Comparison of ENCODE assay signal across 9 cellular contexts in the genomic region with DNA sequence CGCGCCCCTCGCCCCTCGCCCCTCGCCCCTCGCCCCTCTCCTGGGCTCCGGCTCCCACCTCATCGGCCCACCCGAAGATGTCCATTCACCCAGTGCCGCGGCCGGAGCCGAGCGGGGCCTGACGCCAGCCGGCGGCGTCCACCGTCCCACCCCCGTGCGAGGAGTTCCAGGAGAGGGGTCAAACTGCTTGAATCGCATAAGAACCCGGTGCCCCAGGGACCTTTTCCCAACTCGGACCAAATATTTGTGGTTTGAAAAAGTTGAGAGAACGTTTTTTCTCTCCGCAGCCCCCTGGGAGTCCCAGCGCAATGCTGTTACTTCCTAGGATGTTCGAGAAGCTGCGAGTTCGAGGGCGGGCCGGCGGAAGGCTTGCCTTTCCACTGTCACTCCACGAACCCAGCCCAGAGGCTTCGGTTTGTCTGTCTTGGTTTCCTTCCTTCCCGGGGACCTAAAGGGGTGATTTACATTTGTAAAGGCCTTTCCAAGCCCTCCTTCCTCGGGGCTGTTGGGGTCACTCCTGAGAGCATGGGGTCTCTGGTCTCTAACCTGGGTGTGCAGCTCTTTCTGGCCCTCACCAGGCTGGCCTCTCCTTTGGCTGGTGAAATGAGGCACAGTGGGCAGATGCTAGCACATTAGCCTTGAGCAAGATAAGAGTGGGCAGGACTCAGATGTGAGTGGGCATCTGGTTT. TPM values are rescaled to one million over a fixed set of nuclear protein-coding genes. Genes with fewer than 3 reads are reported as not detected.
DNase-seq lines count a peak whose midpoint lies in the region; ATAC-seq, FAIRE-seq and TF ChIP-seq lines count a peak whose summit lies in the region.
"Had no signal": no experiment of that assay in that cellular context is flagged by ENCODE, and none has a peak within 500 bp of the region (broad histone marks: within the 10 kb centered on the region; RNA-seq: fewer than 3 reads in every experiment).

No MANE protein-coding gene starts in this region.

- H3K4me1 Mint-ChIP-seq in activated CD8-positive, alpha-beta memory T cell treated with anti-CD3 and anti-CD28 coated beads, Interleukin-2, amount 10 ng/mL, durations not matched to agents 7 days and 5 days: peaks cover 84% of the 10 kb centered on the region
- peaks cover 47% of the 10 kb centered on the region for H3K4me1 Mint-ChIP-seq in type B pancreatic cell (ENCODE audit: unreplicated experiment)

- H3K79me2 ChIP-seq in H1 (ENCODE audit: control insufficient read depth in 1 of 2, insufficient read depth in 2 of 2, low read length in 2 of 2): no peaks in the 10 kb centered on the region

- no peak for DNase-seq in activated CD8-positive, alpha-beta memory T cell treated with anti-CD3 and anti-CD28 coated beads, Interleukin-2, amount 10 ng/mL, durations not matched to agents 7 days and 5 days
- DNase-seq in activated CD8-positive, alpha-beta memory T cell treated with anti-CD3 and anti-CD28 coated beads for 24 hours: no peak
- DNase-seq in H1 (ENCODE audit: low read depth in 1 of 2, low spot score in 2 of 2): peak in 1 of 2 experiments; percentile 55
- DNase-seq in type B pancreatic cell (ENCODE audit: extremely low spot score, unreplicated experiment): no peak
- no peak for DNase-seq in DMS153 (lab: John Stamatoyannopoulos, UW)
- no peak for DNase-seq in NCI-H446 treated with DMSO at 0.1 percent for 48 hours (lab: John Stamatoyannopoulos, UW)
- no peak for DNase-seq in DMS 273 (lab: John Stamatoyannopoulos, UW; ENCODE audit: unreplicated experiment)
- DNase-seq: NCI-H1092 treated with DMSO at 0.1 percent for 48 hours had no signal

- H4K8ac ChIP-seq in H1 (ENCODE audit: extremely low read depth, insufficient read depth, low read length): no peak overlapping the region

- no peaks in the 10 kb centered on the region; the same call in 1 of the 2 replicates for H3K79me1 ChIP-seq in H1 (ENCODE audit: low read depth, low read length)

- H2BK15ac ChIP-seq in H1 (ENCODE audit: low read length): no peak overlapping the region

- H2BK12ac ChIP-seq in H1 (ENCODE audit: low read depth, low read length): no peak overlapping the region

- H3K9ac ChIP-seq in H1 (replicated peaks in 1 of 4; ENCODE audit: extremely low read depth in 1 of 4, low read depth in 3 of 4, low read length in 3 of 4) (no peak overlapping the region), muscle layer of colon (ENCODE audit: low read length) (no peak overlapping the region)

- H3K4me1 ChIP-seq in H1 (replicated peaks in 1 of 4; ENCODE audit: control insufficient read depth in 3 of 4, insufficient read depth in 4 of 4, low read length in 3 of 4): peaks cover 7 to 16% (median 14%) of the 10 kb centered on the region in 4 experiments; a peak in 6 of 7 replicates
- H3K4me1 ChIP-seq in muscle layer of colon (ENCODE audit: insufficient read depth, low read length): peaks cover 35% of the 10 kb centered on the region

- no peak overlapping the region for H2BK120ac ChIP-seq in H1 (replicated peaks; ENCODE audit: low read depth, low read length)

- peaks cover 2% of the 10 kb centered on the region; the same call in 1 of the 2 replicates for H3K23me2 ChIP-seq in H1 (ENCODE audit: low read depth, low read length)

- 7% methylated on average over 27 of the region's 37 CpGs; no CpG with 5 or more reads in 1 of the 2 experiments for WGBS in H1 (ENCODE audit: extremely low coverage in 1 of 2, insufficient coverage in 1 of 2, insufficient read length in 1 of 2, insufficient replicate concordance in 2 of 2, low coverage in 1 of 2, low lambda C conversion rate in 2 of 2, missing lambda C conversion rate in 1 of 2), 2 experiments

- CTCF ChIA-PET in activated CD8-positive, alpha-beta memory T cell treated with anti-CD3 and anti-CD28 coated beads, Interleukin-2, amount 10 ng/mL, durations not matched to agents 7 days and 5 days (lab: Charles Lee): interaction anchor here (1.2 to 3.5 kb wide), 3 partner anchors 24 to 81 kb away, joined by 3 to 20 read pairs (median 4); no protein-coding TSS in a partner anchor
- CTCF ChIA-PET in H1 (lab: Charles Lee; ENCODE audit: partially characterized antibody): interaction anchor here (0.9 to 2.2 kb wide), 10 partner anchors 15 to 373 kb away, joined by 3 to 11 read pairs (median 4); no protein-coding TSS in a partner anchor

- TF ChIP-seq CTCF in H1 (IDR thresholded peaks at IDR 0.05; ENCODE audit: control extremely low read depth in 1 of 3, insufficient read depth in 1 of 3, low read depth in 1 of 3, low read length in 3 of 3): no peak
- TF ChIP-seq CTCF in type B pancreatic cell (conservative IDR thresholded peaks at IDR 0.05): no peak

- peaks cover 8 to 22% of the 10 kb centered on the region in 2 experiments for H4K20me1 ChIP-seq in H1 (replicated peaks in 1 of 2; ENCODE audit: control insufficient read depth in 1 of 2, insufficient read depth in 2 of 2, low read length in 2 of 2)

- H3K14ac ChIP-seq in H1 (ENCODE audit: insufficient read length): no peak overlapping the region

- no peak overlapping the region for H3K56ac ChIP-seq in H1 (replicated peaks; ENCODE audit: insufficient read length, low read depth, low read length)

- peak overlapping the region; percentile 75 to 79 for H3K4me2 ChIP-seq in H1 (ENCODE audit: insufficient read depth in 1 of 2, low read depth in 2 of 2, low read length in 2 of 2)

- H3K27ac ChIP-seq in H1 (ENCODE audit: low read depth, low read length) (no peak overlapping the region), muscle layer of colon (ENCODE audit: low read depth, low read length) (peak overlapping the region; percentile 43)

- H3K4me3 Mint-ChIP-seq in activated CD8-positive, alpha-beta memory T cell treated with anti-CD3 and anti-CD28 coated beads, Interleukin-2, amount 10 ng/mL, durations not matched to agents 7 days and 5 days: peak overlapping the region; percentile 16
- peak overlapping the region; percentile 88 for H3K4me3 Mint-ChIP-seq in type B pancreatic cell

- no peak overlapping the region for H2BK20ac ChIP-seq in H1 (ENCODE audit: low read length)

- H3K27me3 ChIP-seq in H1 (replicated peaks in 1 of 4; ENCODE audit: control insufficient read depth in 3 of 4, extremely low read depth in 1 of 4, insufficient read depth in 3 of 4, low read length in 3 of 4) (peaks cover 17 to 87% (median 64%) of the 10 kb centered on the region in 4 experiments), muscle layer of colon (ENCODE audit: control insufficient read depth in 1 of 2, insufficient read depth in 2 of 2, low read length in 2 of 2) (peaks cover 0 to 5% of the 10 kb centered on the region in 2 donors)

- H3K36me3 ChIP-seq in H1 (ENCODE audit: control insufficient read depth in 2 of 4, insufficient read depth in 4 of 4, low read length in 3 of 4) (no peaks in the 10 kb centered on the region; a peak in 1 of 8 replicates), muscle layer of colon (ENCODE audit: insufficient read depth, low read length) (no peaks in the 10 kb centered on the region)

- H3K36me3 Mint-ChIP-seq in activated CD8-positive, alpha-beta memory T cell treated with anti-CD3 and anti-CD28 coated beads, Interleukin-2, amount 10 ng/mL, durations not matched to agents 7 days and 5 days: peaks cover 2% of the 10 kb centered on the region
- H3K36me3 Mint-ChIP-seq in type B pancreatic cell: no peaks in the 10 kb centered on the region

- H3K4me3 ChIP-seq in H1 (ENCODE audit: extremely low read depth in 1 of 4, insufficient read depth in 2 of 4, low read depth in 3 of 4, low read length in 4 of 4) (peak overlapping the region; percentile 6 to 63 (median 37); a peak in 4 of 8 replicates), muscle layer of colon (ENCODE audit: low read depth in 1 of 2, low read length in 2 of 2) (peak overlapping the region in 1 of 2 donors; percentile 64)

- no peak overlapping the region for H3K23ac ChIP-seq in H1 (ENCODE audit: insufficient read length)

- POLR2A ChIA-PET in H1 (lab: Charles Lee; ENCODE audit: partially characterized antibody): interaction anchor here (1.7 kb wide), 1 partner anchor 17 kb away, joined by 4 read pairs; no protein-coding TSS in a partner anchor

- TF ChIP-seq EP300 in H1 (IDR thresholded peaks at IDR 0.05; ENCODE audit: borderline replicate concordance in 1 of 2, low read depth in 2 of 2, low read length in 2 of 2): no peak

- H3K9me3 Mint-ChIP-seq in activated CD8-positive, alpha-beta memory T cell treated with anti-CD3 and anti-CD28 coated beads, Interleukin-2, amount 10 ng/mL, durations not matched to agents 7 days and 5 days (ENCODE audit: low read depth): no peaks in the 10 kb centered on the region
- H3K9me3 Mint-ChIP-seq in type B pancreatic cell: no peaks in the 10 kb centered on the region

- no peak for TF ChIP-seq RAD21 in H1 (IDR thresholded peaks at IDR 0.05 in 1 of 2, conservative IDR thresholded peaks at IDR 0.05 in 1 of 2; ENCODE audit: low read depth in 2 of 2, low read length in 2 of 2)

- no peak overlapping the region for H2BK5ac ChIP-seq in H1 (ENCODE audit: low read depth, low read length)

- no peak overlapping the region for H3K18ac ChIP-seq in H1 (ENCODE audit: extremely low read depth, low read length)

- FAIRE-seq in H1 (lab: Jason Lieb, UNC): peak; percentile 19

- TF ChIP-seq POLR2A in H1 (IDR thresholded peaks at IDR 0.05; ENCODE audit: control extremely low read depth in 1 of 2, low read depth in 2 of 2, low read length in 2 of 2): no peak

- H3K27ac Mint-ChIP-seq in activated CD8-positive, alpha-beta memory T cell treated with anti-CD3 and anti-CD28 coated beads, Interleukin-2, amount 10 ng/mL, durations not matched to agents 7 days and 5 days: peak overlapping the region; percentile 87
- H3K27ac Mint-ChIP-seq in type B pancreatic cell: no peak overlapping the region

- H3K27me3 Mint-ChIP-seq in activated CD8-positive, alpha-beta memory T cell treated with anti-CD3 and anti-CD28 coated beads, Interleukin-2, amount 10 ng/mL, durations not matched to agents 7 days and 5 days: no peaks in the 10 kb centered on the region
- H3K27me3 Mint-ChIP-seq in type B pancreatic cell: peaks cover 70% of the 10 kb centered on the region

- H3K4ac ChIP-seq in H1 (replicated peaks; ENCODE audit: insufficient read length, low read depth, low read length): no peak overlapping the region

- no peak overlapping the region for H2AFZ ChIP-seq in H1 (ENCODE audit: low read length)

- H3K9me3 ChIP-seq in H1 (ENCODE audit: insufficient read depth in 2 of 2, low read depth in 1 of 2, low read length in 1 of 2): no peaks in the 10 kb centered on the region
- no peaks in the 10 kb centered on the region for H3K9me3 ChIP-seq in muscle layer of colon (ENCODE audit: low read length)

- ATAC-seq in activated CD8-positive, alpha-beta memory T cell treated with anti-CD3 and anti-CD28 coated beads, Interleukin-2, amount 10 ng/mL, durations not matched to agents 7 days and 5 days: no peak

- H4K5ac ChIP-seq in H1 (ENCODE audit: insufficient read length, low read depth, low read length): no peak overlapping the region

- no peak overlapping the region for H2AK5ac ChIP-seq in H1 (ENCODE audit: low read depth, low read length)

- H4K91ac ChIP-seq in H1 (replicated peaks; ENCODE audit: insufficient read length, low read length): no peak overlapping the region

RNA-seq across cellular contexts. Expression of a gene that starts 38.0 kb away (rescaled TPM):
- 100 to 1,000 TPM; 408 to 671 TPM for total RNA-seq in activated CD8-positive, alpha-beta memory T cell treated with anti-CD3 and anti-CD28 coated beads, Interleukin-2, amount 10 ng/mL, durations not matched to agents 7 days and 5 days
- total RNA-seq in H1 (2021; fragmentation: NEBNext Ultra II Directional; extraction: Animal tissue kit (Norgen Biotek cat#: 25700)): 33.7 and 35.3 TPM in 2 replicates
- polyA plus RNA-seq in H1 (2011; rRNA removed): 10.0 and 10.7 TPM in 2 replicates
- polyA plus RNA-seq in H1 (2011; cell fraction: cytosol; rRNA removed): 10.7 TPM
- polyA plus RNA-seq in H1 (2011; cell fraction: nucleus; rRNA removed): 9.4 TPM
- 10.8 to 21.3 TPM (median 13.8 TPM) in 4 replicates for polyA plus RNA-seq in H1 (2012, experiment 1 of 2)
- 2.2 TPM for polyA plus RNA-seq in H1 (2012, experiment 2 of 2)
- 19.4 TPM for polyA plus RNA-seq in H1 (2013, experiment 1 of 2)
- 18.6 TPM for polyA plus RNA-seq in H1 (2013, experiment 2 of 2)
- 23.9 and 26.2 TPM in 2 replicates for polyA minus RNA-seq in H1 (2011; rRNA and poly(A)+ RNA removed)
- polyA minus RNA-seq in H1 (2011; cell fraction: cytosol; rRNA and poly(A)+ RNA removed): 8.1 TPM
- polyA minus RNA-seq in H1 (2011; cell fraction: nucleus; rRNA and poly(A)+ RNA removed): 26.0 TPM
- total RNA-seq in type B pancreatic cell (ENCODE audit: low replicate concordance): 14.6 and 40.6 TPM in 2 replicates
